In genomic region chr19:47315125-47315821, GRCh38 we compare ENCODE assay signal across 8 cellular contexts. TPM values are rescaled to one million over a fixed set of nuclear protein-coding genes. Genes with fewer than 3 reads are reported as not detected.
A peak's percentile ranks its signal among the peaks of the same experiment; 100 is the strongest.
DNase-seq lines count a peak whose midpoint lies in the region; TF ChIP-seq lines count a peak whose summit lies in the region.

No MANE protein-coding gene starts in this region.

- H2BK120ac ChIP-seq in trophoblast cell (ENCODE audit: insufficient read depth, low read length, poor library complexity): no peak overlapping the region

- no peak overlapping the region for H2BK5ac ChIP-seq in trophoblast cell (ENCODE audit: low read depth, low read length, poor library complexity)

- H2AFZ ChIP-seq in trophoblast cell (ENCODE audit: insufficient read depth, low read length, poor library complexity): no peak overlapping the region

- DNase-seq in activated T-cell treated with anti-CD3 and anti-CD28 coated beads for 24 hours (ENCODE audit: low read depth) (peak; percentile 12), SW 1271 (lab: John Stamatoyannopoulos, UW) (peak; percentile 36 to 63), fibroblast of pulmonary artery (ENCODE audit: low read depth) (peak; percentile 97), trophoblast cell (peak; percentile 98 to 99), NCI-H446 treated with DMSO at 0.1 percent for 48 hours (lab: John Stamatoyannopoulos, UW) (no peak), activated gamma-delta T cell (lab: John Stamatoyannopoulos, UW) (no peak)
- no peak for DNase-seq in activated T-cell treated with anti-CD3 and anti-CD28 coated beads, Interleukin-2, amount 50 U/mL, for 1 hour
- DNase-seq in activated CD8-positive, alpha-beta memory T cell treated with anti-CD3 and anti-CD28 coated beads for 24 hours: no peak

- H3K4me3 ChIP-seq in fibroblast of pulmonary artery (replicated peaks; ENCODE audit: low read depth, low read length) (no peak overlapping the region), trophoblast cell (ENCODE audit: low read depth, low read length) (no peak overlapping the region)

- H3K79me2 ChIP-seq in trophoblast cell (ENCODE audit: control insufficient read depth, insufficient read depth, low read length, poor library complexity): no peaks in the 10 kb centered on the region

- TF ChIP-seq CTCF in fibroblast of pulmonary artery (IDR thresholded peaks at IDR 0.05; ENCODE audit: low read length, missing control alignments): no peak

- no peaks in the 10 kb centered on the region for H3K4me1 ChIP-seq in trophoblast cell (ENCODE audit: control insufficient read depth in 1 of 2, insufficient read depth in 2 of 2, low read length in 2 of 2)

- H4K8ac ChIP-seq in trophoblast cell (ENCODE audit: low read depth, low read length): no peak overlapping the region

- no peak overlapping the region for H3K9ac ChIP-seq in trophoblast cell (ENCODE audit: low read length)

- H3K4me2 ChIP-seq in trophoblast cell (ENCODE audit: low read length): no peak overlapping the region

- H3K4ac ChIP-seq in trophoblast cell (ENCODE audit: low read depth, low read length): no peak overlapping the region

- H3K14ac ChIP-seq in trophoblast cell (ENCODE audit: low read length): no peak overlapping the region

- H3K27me3 ChIP-seq in trophoblast cell (ENCODE audit: insufficient read depth, low read length): no peaks in the 10 kb centered on the region

- no CpG with 5 or more reads among the region's 12 CpGs for WGBS in trophoblast cell (ENCODE audit: extremely low coverage, insufficient coverage, insufficient read length)

- no peak overlapping the region for H3K27ac ChIP-seq in trophoblast cell (ENCODE audit: low read depth, low read length)

- peaks cover 2% of the 10 kb centered on the region for H3K9me3 ChIP-seq in trophoblast cell (ENCODE audit: insufficient read depth, low read depth, low read length)

- H3K23ac ChIP-seq in trophoblast cell (ENCODE audit: low read length): no peak overlapping the region

- no peak overlapping the region for H4K91ac ChIP-seq in trophoblast cell (ENCODE audit: low read depth, low read length)

- no peaks in the 10 kb centered on the region for H3K36me3 ChIP-seq in trophoblast cell (ENCODE audit: control insufficient read depth in 1 of 2, insufficient read depth in 2 of 2, low read length in 2 of 2)

- H2AK5ac ChIP-seq in trophoblast cell (ENCODE audit: low read length): no peak overlapping the region

- no peak overlapping the region for H2BK12ac ChIP-seq in trophoblast cell (ENCODE audit: low read length)

- H3K79me1 ChIP-seq in trophoblast cell (ENCODE audit: low read length): no peaks in the 10 kb centered on the region

- no peak overlapping the region for H4K12ac ChIP-seq in trophoblast cell (ENCODE audit: low read depth, low read length)

- H3K18ac ChIP-seq in trophoblast cell (ENCODE audit: low read length): no peak overlapping the region

RNA-seq across cellular contexts. Expression of gene C5AR1, which starts 5.6 kb away (rescaled TPM):
- 0.19 and 0.35 TPM in 2 replicates for polyA plus RNA-seq in trophoblast cell (2013)

RNA-seq across cellular contexts. Expression of gene C5AR2, which starts 16.7 kb away (rescaled TPM):
- polyA plus RNA-seq in trophoblast cell (2013): not detected in 2 replicates

RNA-seq across cellular contexts. Expression of gene DHX34, which starts 33.8 kb away (rescaled TPM):
- polyA plus RNA-seq in trophoblast cell (2013): 10.9 and 11.6 TPM in 2 replicates

RNA-seq across cellular contexts. Expression of gene INAFM1, which starts 40.6 kb away (rescaled TPM):
- 13.7 and 14.5 TPM in 2 replicates for polyA plus RNA-seq in trophoblast cell (2013)

RNA-seq across cellular contexts. Expression of gene CCDC9, which starts 58.9 kb away (rescaled TPM):
- polyA plus RNA-seq in trophoblast cell (2013): 57.9 and 62.1 TPM in 2 replicates

Comparison
In these comparisons a context has a peak if more than half of its experiments do, and no peak if none do; other contexts are left out.
1. DNase-seq: peak in activated T-cell treated with anti-CD3 and anti-CD28 coated beads for 24 hours (single experiment), SW 1271 (2 of 2), fibroblast of pulmonary artery (single experiment) and trophoblast cell (2 of 2); none in activated T-cell treated with anti-CD3 and anti-CD28 coated beads, Interleukin-2, amount 50 U/mL, for 1 hour (single experiment), activated CD8-positive, alpha-beta memory T cell treated with anti-CD3 and anti-CD28 coated beads for 24 hours (single experiment), NCI-H446 treated with DMSO at 0.1 percent for 48 hours (single experiment) and activated gamma-delta T cell (single experiment).